ENCODE assay signal across 10 cellular contexts in genomic region chr20:62816879-62817873, GRCh38. TPM values are rescaled to one million over a fixed set of nuclear protein-coding genes. Genes with fewer than 3 reads are reported as not detected.
A peak's percentile ranks its signal among the peaks of the same experiment; 100 is the strongest.
DNase-seq lines count a peak whose midpoint lies in the region; ATAC-seq and TF ChIP-seq lines count a peak whose summit lies in the region.
"Had no signal": no experiment of that assay in that cellular context is flagged by ENCODE, and none has a peak within 500 bp of the region (broad histone marks: within the 10 kb centered on the region; RNA-seq: fewer than 3 reads in every experiment).

TSS of gene COL9A3 (plus strand) at chr20:62817050. CDS start at chr20:62817065, 15 bp downstream.

- H3K4me3 Mint-ChIP-seq in activated T-cell treated with anti-CD3 and anti-CD28 coated beads, Interleukin-2, amount 50 U/mL, for 72 hours: peak within 1 kb of the TSS in 1 of 2 donors; percentile 61
- no peak within 1 kb of the TSS for H3K4me3 Mint-ChIP-seq in activated T-helper 17 cell treated with anti-CD3 and anti-CD28 coated beads, Interleukin-2, amount 50 U/mL, for 72 hours

- WGBS in testis, 2 donors: 12 to 36% methylated on average over 5 to 57 of the region's 109 CpGs

- H3K4me1 ChIP-seq in testis: peaks cover 34% of the 10 kb centered on the region
- H3K4me1 ChIP-seq in tibial artery: peaks cover 0 to 61% (median 35%) of the 10 kb centered on the region in 4 donors

- peak within 1 kb of the TSS; percentile 36 to 40 for H3K4me3 ChIP-seq in testis
- peak within 1 kb of the TSS in 1 of 2 donors; percentile 17 for H3K4me3 ChIP-seq in tibial artery

- H3K27me3 Mint-ChIP-seq in activated T-cell treated with anti-CD3 and anti-CD28 coated beads, Interleukin-2, amount 50 U/mL, for 72 hours (ENCODE audit: low read depth): peaks cover 17% of the 10 kb centered on the region
- H3K27me3 Mint-ChIP-seq in activated T-helper 17 cell treated with anti-CD3 and anti-CD28 coated beads, Interleukin-2, amount 50 U/mL, for 72 hours: peaks cover 3% of the 10 kb centered on the region

- no peak within 1 kb of the TSS for H3K27ac Mint-ChIP-seq in activated T-cell treated with anti-CD3 and anti-CD28 coated beads, Interleukin-2, amount 50 U/mL, for 72 hours
- no peak within 1 kb of the TSS for H3K27ac Mint-ChIP-seq in activated T-helper 17 cell treated with anti-CD3 and anti-CD28 coated beads, Interleukin-2, amount 50 U/mL, for 72 hours

- no peaks in the 10 kb centered on the region for H3K36me3 ChIP-seq in testis (ENCODE audit: low read depth, missing control alignments)
- peaks cover 8 to 21% (median 17%) of the 10 kb centered on the region in 3 donors for H3K36me3 ChIP-seq in tibial artery

- intact Hi-C loops in testis (cut with DNase I; ENCODE audit: low total_unique reads): loop anchor here (10.0 kb wide), 1 partner anchor 152 kb away; no protein-coding TSS in a partner anchor
- intact Hi-C loops in tibial artery (cut with DNase I; ENCODE audit: low total_unique reads): no loop called here

- H3K9me3 Mint-ChIP-seq in activated T-cell treated with anti-CD3 and anti-CD28 coated beads, Interleukin-2, amount 50 U/mL, for 72 hours: no peaks in the 10 kb centered on the region
- H3K9me3 Mint-ChIP-seq in activated T-helper 17 cell treated with anti-CD3 and anti-CD28 coated beads, Interleukin-2, amount 50 U/mL, for 72 hours: no peaks in the 10 kb centered on the region

- TF ChIP-seq CTCF in testis (IDR thresholded peaks at IDR 0.05): no peak
- no peak for TF ChIP-seq CTCF in tibial artery (IDR thresholded peaks at IDR 0.05)

- peaks cover 7% of the 10 kb centered on the region for H3K4me1 Mint-ChIP-seq in activated T-cell treated with anti-CD3 and anti-CD28 coated beads, Interleukin-2, amount 50 U/mL, for 72 hours (ENCODE audit: low read depth)
- no peaks in the 10 kb centered on the region for H3K4me1 Mint-ChIP-seq in activated T-helper 17 cell treated with anti-CD3 and anti-CD28 coated beads, Interleukin-2, amount 50 U/mL, for 72 hours

- H3K27me3 ChIP-seq in testis (no peaks in the 10 kb centered on the region), tibial artery (peaks cover 3 to 72% of the 10 kb centered on the region in 2 donors)

- no peak for TF ChIP-seq POLR2A in testis (IDR thresholded peaks at IDR 0.05)

- DNase-seq in activated T-cell treated with anti-CD3 and anti-CD28 coated beads, Interleukin-2, amount 50 U/mL, for 72 hours: no peak
- DNase-seq in activated T-cell treated with anti-CD3 and anti-CD28 coated beads for 4 hours (no peak), anterior cingulate cortex (lab: John Stamatoyannopoulos, UW) (peak in 36 of 58 donors; percentile 8 to 77 (median 53)), islet precursor cell (peak; percentile 83), testis (no peak), tibial artery (no peak)

- no peak within 1 kb of the TSS for H3K27ac ChIP-seq in testis
- no peak within 1 kb of the TSS for H3K27ac ChIP-seq in tibial artery

- H3K9me3 ChIP-seq in testis: no peaks in the 10 kb centered on the region
- H3K9me3 ChIP-seq in tibial artery: no peaks in the 10 kb centered on the region

- no peaks in the 10 kb centered on the region for H3K36me3 Mint-ChIP-seq in activated T-cell treated with anti-CD3 and anti-CD28 coated beads, Interleukin-2, amount 50 U/mL, for 72 hours (ENCODE audit: insufficient read depth in 2 of 2)
- peaks cover 7% of the 10 kb centered on the region for H3K36me3 Mint-ChIP-seq in activated T-helper 17 cell treated with anti-CD3 and anti-CD28 coated beads, Interleukin-2, amount 50 U/mL, for 72 hours (ENCODE audit: low read depth)

- peak; percentile 30 to 43 for ATAC-seq in activated T-cell treated with anti-CD3 and anti-CD28 coated beads, Interleukin-2, amount 50 U/mL, for 72 hours (replicated peaks in 1 of 2)
- no peak for ATAC-seq in HG03135 (IDR thresholded peaks at IDR 0.05; ENCODE audit: unreplicated experiment)
- ATAC-seq in activated T-helper 17 cell treated with anti-CD3 and anti-CD28 coated beads, Interleukin-2, amount 50 U/mL, for 72 hours (replicated peaks): no peak

RNA-seq across cellular contexts. Expression of gene COL9A3, which starts in this region (rescaled TPM):
- under 1 TPM; 0.31 to 0.46 TPM for total RNA-seq in activated T-cell treated with anti-CD3 and anti-CD28 coated beads, Interleukin-2, amount 50 U/mL, for 72 hours
- 10 to 100 TPM; 19.1 to 50.6 TPM for total RNA-seq in testis
- polyA plus RNA-seq in testis (ENCODE audit: insufficient read depth, low read depth, low replicate concordance): 21.3 TPM
- total RNA-seq in activated T-helper 17 cell treated with anti-CD3 and anti-CD28 coated beads, Interleukin-2, amount 50 U/mL, for 72 hours: not detected
- total RNA-seq: activated CD8-positive, alpha-beta memory T cell treated with anti-CD3 and anti-CD28 coated beads for 36 hours; mononuclear cell had no signal

Comparison
In these comparisons a context has a peak if more than half of its experiments do, and no peak if none do; other contexts are left out.
1. RNA of gene COL9A3 (total RNA-seq): 19.1 to 50.6 TPM in testis; 0.31 to 0.46 TPM in activated T-cell treated with anti-CD3 and anti-CD28 coated beads, Interleukin-2, amount 50 U/mL, for 72 hours and not detected in activated T-helper 17 cell treated with anti-CD3 and anti-CD28 coated beads, Interleukin-2, amount 50 U/mL, for 72 hours; every median in the first group is over 10 times any median in the second.
2. Peak in ATAC-seq in activated T-cell treated with anti-CD3 and anti-CD28 coated beads, Interleukin-2, amount 50 U/mL, for 72 hours; RNA of the gene not detected or under 1 TPM.
3. DNase-seq: peak in anterior cingulate cortex (36 of 58) and islet precursor cell (single experiment); none in activated T-cell treated with anti-CD3 and anti-CD28 coated beads, Interleukin-2, amount 50 U/mL, for 72 hours (0 of 2), activated T-cell treated with anti-CD3 and anti-CD28 coated beads for 4 hours (single experiment), testis (single experiment) and tibial artery (0 of 2).